ENCODE assay signal across 14 cellular contexts in the genomic region with DNA sequence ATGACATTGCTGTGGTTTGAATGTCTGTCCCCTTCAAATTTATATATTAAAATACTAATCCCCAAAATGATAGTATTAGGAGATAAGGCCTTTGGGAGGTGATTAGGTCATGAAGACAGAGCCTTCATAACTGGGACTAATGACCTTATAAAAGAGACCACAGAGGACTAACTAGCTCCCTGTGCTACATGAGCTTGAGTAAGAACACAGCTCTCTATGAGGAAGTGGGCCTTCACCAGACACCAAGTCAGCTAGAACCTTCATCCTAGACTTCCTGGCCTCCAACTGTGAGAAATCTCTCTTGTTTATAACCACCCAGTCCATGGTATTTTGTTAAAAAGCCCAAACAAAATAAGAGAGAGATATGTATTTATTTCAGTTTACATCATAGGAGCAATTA.
DNase-seq lines count a peak whose midpoint lies in the region; ATAC-seq and TF ChIP-seq lines count a peak whose summit lies in the region.
"Had no signal": no experiment of that assay in that cellular context is flagged by ENCODE, and none has a peak within 500 bp of the region (broad histone marks: within the 10 kb centered on the region; RNA-seq: fewer than 3 reads in every experiment).

No MANE protein-coding gene starts in this region.

- H3K36me3 ChIP-seq in CD4-positive, alpha-beta memory T cell (ENCODE audit: insufficient read depth, low read length) = no peaks in the 10 kb centered on the region

- H3K4me1 Mint-ChIP-seq in CD4-positive, alpha-beta memory T cell = no peaks in the 10 kb centered on the region
- H3K4me1 Mint-ChIP-seq: IgD-negative memory B cell had no signal

- intact Hi-C loops in CD4-positive, alpha-beta memory T cell (cut with micrococcal nuclease) = no loop called here

- DNase-seq in Kasumi-1 (lab: John Stamatoyannopoulos, UW) (peak; percentile 63 to 70), mucosa of gallbladder (ENCODE audit: low spot score) (no peak)
- no peak for DNase-seq in CD4-positive, alpha-beta memory T cell
- DNase-seq in activated T-cell treated with anti-CD3 and anti-CD28 coated beads, Interleukin-2, amount 50 U/mL, for 48 hours = no peak
- no peak for DNase-seq in effector CD4-positive, alpha-beta T cell
- DNase-seq: activated CD8-positive, alpha-beta memory T cell treated with anti-CD3 and anti-CD28 coated beads for 24 hours; C1 segment of cervical spinal cord; NCI-H446 treated with DMSO at 0.1 percent for 48 hours; stimulated activated naive CD4-positive, alpha-beta T cell had no signal

- no peak overlapping the region for H3K27ac ChIP-seq in CD4-positive, alpha-beta memory T cell (ENCODE audit: low read depth, low read length)

- H3K27me3 ChIP-seq in CD4-positive, alpha-beta memory T cell (ENCODE audit: insufficient read depth, low read length) = no peaks in the 10 kb centered on the region

- CTCF ChIA-PET in CD4-positive, alpha-beta memory T cell (lab: Charles Lee; ENCODE audit: partially characterized antibody) = no interaction called here

- POLR2A ChIA-PET in CD4-positive, alpha-beta memory T cell (lab: Charles Lee; ENCODE audit: partially characterized antibody) = no interaction called here

- no peaks in the 10 kb centered on the region for H3K36me3 Mint-ChIP-seq in CD4-positive, alpha-beta memory T cell
- H3K36me3 Mint-ChIP-seq: IgD-negative memory B cell; natural killer cell treated with Interleukin-12 subunit alpha and Interleukin-12 subunit beta and Interleukin-15 and Interleukin-18, amount 100 ng/mL, for 72 hours had no signal

- H3K4me3 ChIP-seq in CD4-positive, alpha-beta memory T cell (ENCODE audit: low read length in 2 of 2) = no peak overlapping the region

- no peaks in the 10 kb centered on the region for H3K9me3 ChIP-seq in CD4-positive, alpha-beta memory T cell (ENCODE audit: control insufficient read depth in 1 of 2, low read length in 2 of 2)

- H3K27ac Mint-ChIP-seq in CD4-positive, alpha-beta memory T cell = no peak overlapping the region
- H3K27ac Mint-ChIP-seq: IgD-negative memory B cell; natural killer cell treated with Interleukin-12 subunit alpha and Interleukin-12 subunit beta and Interleukin-15 and Interleukin-18, amount 100 ng/mL, for 72 hours had no signal

- no peaks in the 10 kb centered on the region for H3K4me1 ChIP-seq in CD4-positive, alpha-beta memory T cell (ENCODE audit: insufficient read depth, low read length)

- H3K9me3 Mint-ChIP-seq in CD4-positive, alpha-beta memory T cell = peaks cover 0 to 14% (median 2%) of the 10 kb centered on the region in 8 donors

- H3K4me3 Mint-ChIP-seq in CD4-positive, alpha-beta memory T cell = no peak overlapping the region
- H3K4me3 Mint-ChIP-seq: IgD-negative memory B cell; natural killer cell treated with Interleukin-12 subunit alpha and Interleukin-12 subunit beta and Interleukin-15 and Interleukin-18, amount 100 ng/mL, for 72 hours had no signal

- no peaks in the 10 kb centered on the region for H3K27me3 Mint-ChIP-seq in CD4-positive, alpha-beta memory T cell
- H3K27me3 Mint-ChIP-seq: IgD-negative memory B cell; natural killer cell treated with Interleukin-12 subunit alpha and Interleukin-12 subunit beta and Interleukin-15 and Interleukin-18, amount 100 ng/mL, for 72 hours had no signal

- peak; percentile 98 for ATAC-seq in GM18505 (IDR thresholded peaks at IDR 0.05; ENCODE audit: unreplicated experiment)
- ATAC-seq in GM19468 (IDR thresholded peaks at IDR 0.05; ENCODE audit: extremely low read depth, unreplicated experiment) = peak; percentile 82
- ATAC-seq in HG02970 (IDR thresholded peaks at IDR 0.05; ENCODE audit: low FRiP score, unreplicated experiment) = peak; percentile 72
- ATAC-seq: natural killer cell treated with Interleukin-12 subunit alpha and Interleukin-12 subunit beta and Interleukin-15 and Interleukin-18, amount 100 ng/mL, for 72 hours had no signal

- no peak for TF ChIP-seq POLR2A in GM18505 (IDR thresholded peaks at IDR 0.05; ENCODE audit: borderline replicate concordance, extremely low read depth, insufficient read depth, insufficient read length)

Comparison
In these comparisons a context has a peak if more than half of its experiments do, and no peak if none do; other contexts are left out.
1. DNase-seq: peak in Kasumi-1 (2 of 2); none in CD4-positive, alpha-beta memory T cell (0 of 5), activated T-cell treated with anti-CD3 and anti-CD28 coated beads, Interleukin-2, amount 50 U/mL, for 48 hours (0 of 2), effector CD4-positive, alpha-beta T cell (single experiment) and mucosa of gallbladder (single experiment).
2. Peak in every context shown above with its lines, with median percentiles within 50 percentile points of each other: ATAC-seq.